ENCODE assay signal across 26 cellular contexts in genomic region chrX:66232296-66232695, GRCh38.
"Had no signal": no experiment of that assay in that cellular context is flagged by ENCODE, and none has a peak within 500 bp of the region (broad histone marks: within the 10 kb centered on the region; RNA-seq: fewer than 3 reads in every experiment).

No MANE protein-coding gene starts in this region.

- H3K4me1 ChIP-seq: esophagus squamous epithelium, heart right ventricle, left lung, neural progenitor cell, parathyroid adenoma, prostate gland, right atrium auricular region, sigmoid colon, stomach, thyroid gland, vagina had no signal

- DNase-seq: effector memory CD8-positive, alpha-beta T cell; erythroblast; esophagus squamous epithelium; foreskin melanocyte; glutamatergic neuron; heart right ventricle; hippocampal formation; left cardiac atrium; left lung; mesenchymal stem cell; naive thymus-derived CD4-positive, alpha-beta T cell; sigmoid colon; stimulated activated CD4-positive, alpha-beta T cell treated with anti-CD3 and anti-CD28 coated beads, Interleukin-2, amount 100 ng/mL, for 24 hours; stimulated activated CD4-positive, alpha-beta T cell treated with anti-CD3 and anti-CD28 coated beads, Interleukin-4, amount 100 ng/mL, for 24 hours; stimulated activated naive CD4-positive, alpha-beta T cell treated with Interleukin-2 at 50 U/mL for 16 hours; stomach; thyroid gland; trophoblast cell had no signal

- H2AFZ ChIP-seq: neural progenitor cell, parathyroid adenoma had no signal

- ATAC-seq: effector memory CD8-positive, alpha-beta T cell; heart right ventricle; left cardiac atrium; left lung; naive thymus-derived CD4-positive, alpha-beta T cell; stimulated activated effector memory CD8-positive, alpha-beta T cell treated with anti-CD3 and anti-CD28 coated beads, Interleukin-12 subunit alpha, Interleukin-12 subunit beta, amount 100 ng/mL, for 72 hours had no signal

- H3K27me3 ChIP-seq: esophagus squamous epithelium, heart right ventricle, left lung, neural progenitor cell, right atrium auricular region, sigmoid colon, stomach, thyroid gland, vagina had no signal

- H3K79me2 ChIP-seq: parathyroid adenoma had no signal

- H3K9me3 ChIP-seq: prostate gland, sigmoid colon, thyroid gland, vagina had no signal

- H3K9ac ChIP-seq: neural progenitor cell, parathyroid adenoma had no signal

- H3K4me2 ChIP-seq: neural progenitor cell had no signal

- FAIRE-seq: endometrium, islet of Langerhans had no signal

- H3K4me3 ChIP-seq: esophagus squamous epithelium, heart right ventricle, left lung, neural progenitor cell, prostate gland, right atrium auricular region, sigmoid colon, stomach, thyroid gland, vagina had no signal

- H3K27ac ChIP-seq: esophagus squamous epithelium, heart right ventricle, left lung, neural progenitor cell, parathyroid adenoma, prostate gland, right atrium auricular region, sigmoid colon, stomach, thyroid gland, vagina had no signal

- H3K36me3 ChIP-seq: esophagus squamous epithelium, heart right ventricle, left lung, neural progenitor cell, prostate gland, right atrium auricular region, stomach, thyroid gland, vagina had no signal
